Comparison of ENCODE assay signal across 35 cellular contexts in the genomic region with DNA sequence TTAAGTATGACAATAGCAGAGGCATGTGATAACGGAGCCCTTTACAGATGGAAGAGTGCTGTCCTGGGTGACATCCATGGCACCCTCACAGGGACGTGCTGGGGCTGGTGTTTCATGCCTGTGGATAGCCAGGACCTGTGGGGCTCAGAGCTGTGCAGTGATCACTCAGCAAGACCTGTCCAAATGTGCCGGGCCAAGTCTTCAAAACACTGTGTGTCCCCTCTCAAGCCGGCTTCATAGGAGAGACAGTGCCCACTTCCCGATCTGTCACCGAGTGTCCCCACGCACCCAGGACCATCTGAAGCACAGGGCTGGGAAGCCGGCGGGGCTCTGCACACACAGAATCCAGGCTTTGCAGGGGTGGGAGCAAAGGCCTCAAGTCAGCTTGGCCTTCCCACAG.
"Had no signal": no experiment of that assay in that cellular context is flagged by ENCODE, and none has a peak within 500 bp of the region (broad histone marks: within the 10 kb centered on the region; RNA-seq: fewer than 3 reads in every experiment).

No MANE protein-coding gene starts in this region.

- H3K4me3 ChIP-seq: MG63 had no signal

- H3K4me2 ChIP-seq: KMS-11 had no signal

- DNase-seq: Karpas-422, Kasumi-1, KG1, MG63, MM.1S, MV-4-11, NCI-H1048, NCI-H1092, NCI-H1092 treated with DMSO at 0.1 percent for 48 hours, NCI-H1105, NCI-H1105 treated with DMSO at 0.1 percent for 48 hours, NCI-H1417, NCI-H1417 treated with DMSO at 0.1 percent for 48 hours, NCI-H1436, NCI-H1436 treated with DMSO at 0.1 percent for 48 hours, NCI-H146, NCI-H1694, NCI-H1694 treated with DMSO at 0.1 percent for 48 hours, NCI-H187, NCI-H187 treated with DMSO at 0.1 percent for 48 hours, NCI-H1930, NCI-H2029, NCI-H2029 treated with DMSO at 0.1 percent for 48 hours, NCI-H2081, NCI-H2081 treated with DMSO at 0.1 percent for 48 hours, NCI-H2107, NCI-H2171, NCI-H2171 treated with DMSO at 0.1 percent for 48 hours, NCI-H2227 treated with DMSO at 0.1 percent for 48 hours, NCI-H226, NCI-H345, NCI-H446, NCI-H446 treated with DMSO at 0.1 percent for 48 hours, NCI-H510A had no signal

- H3K27ac ChIP-seq: KMS-11 had no signal

- H3K9ac ChIP-seq: KMS-11 had no signal

- H3K36me3 ChIP-seq: MG63 had no signal
